ENCODE assay signal across 30 cellular contexts in genomic region chr13:29159871-29160270, GRCh38.
"Had no signal": no experiment of that assay in that cellular context is flagged by ENCODE, and none has a peak within 500 bp of the region (broad histone marks: within the 10 kb centered on the region; RNA-seq: fewer than 3 reads in every experiment).

No MANE protein-coding gene starts in this region.

- H3K9me3 Mint-ChIP-seq: mesothelial cell of epicardium; neural progenitor cell; stimulated activated naive B cell treated with anti-CD40 and anti-IgM and Interleukin-4, amounts not matched to agents 10 μg/mL and 1 μg/mL and 100 μg/mL, for 72 hours had no signal

- H3K9me3 ChIP-seq: left lung, lower lobe of right lung, neutrophil, right atrium auricular region, right lobe of liver, stomach, testis, thyroid gland, transverse colon, upper lobe of right lung had no signal

- H3K9ac ChIP-seq: neural progenitor cell, parathyroid adenoma had no signal

- H3K4me3 Mint-ChIP-seq: mesothelial cell of epicardium; naive B cell; natural killer cell; nephron progenitor cell; neural progenitor cell; stimulated activated naive B cell treated with anti-CD40 and anti-IgM and Interleukin-4, amounts not matched to agents 10 μg/mL and 1 μg/mL and 100 μg/mL, for 72 hours had no signal

- H3K36me3 Mint-ChIP-seq: mesothelial cell of epicardium; naive B cell; natural killer cell; neural progenitor cell; stimulated activated naive B cell treated with anti-CD40 and anti-IgM and Interleukin-4, amounts not matched to agents 10 μg/mL and 1 μg/mL and 100 μg/mL, for 72 hours had no signal

- H3K36me3 ChIP-seq: left lung, lower lobe of right lung, neural progenitor cell, neutrophil, right atrium auricular region, right lobe of liver, stomach, thyroid gland, transverse colon, upper lobe of right lung had no signal

- H3K4me2 ChIP-seq: neural progenitor cell had no signal

- H3K4me1 Mint-ChIP-seq: mesothelial cell of epicardium; naive B cell; natural killer cell; nephron progenitor cell; stimulated activated naive B cell treated with anti-CD40 and anti-IgM and Interleukin-4, amounts not matched to agents 10 μg/mL and 1 μg/mL and 100 μg/mL, for 72 hours had no signal

- H3K27me3 ChIP-seq: left lung, neural progenitor cell, neutrophil, right atrium auricular region, right lobe of liver, stomach, testis, thyroid gland, transverse colon, upper lobe of right lung had no signal

- H3K27ac Mint-ChIP-seq: mesothelial cell of epicardium; naive B cell; natural killer cell; nephron progenitor cell; neural progenitor cell; progenitor cell of endocrine pancreas; stimulated activated naive B cell treated with anti-CD40 and anti-IgM and Interleukin-4, amounts not matched to agents 10 μg/mL and 1 μg/mL and 100 μg/mL, for 72 hours had no signal

- ATAC-seq: left cardiac atrium; left lung; lower lobe of right lung; natural killer cell; stimulated activated naive B cell treated with anti-CD40 and anti-IgM and Interleukin-4, amounts not matched to agents 10 μg/mL and 1 μg/mL and 100 μg/mL, for 72 hours; stimulated activated naive CD8-positive, alpha-beta T cell treated with anti-CD3 and anti-CD28 coated beads, Interleukin-15, Interleukin-2, amounts not matched to agents 100 U/mL and 50 U/mL, for 24 hours; upper lobe of right lung had no signal

- H3K27ac ChIP-seq: left lung, lower lobe of right lung, neural progenitor cell, neutrophil, parathyroid adenoma, right atrium auricular region, right lobe of liver, skin epidermis, stomach, testis, thyroid gland, transverse colon, upper lobe of right lung had no signal

- H3K4me1 ChIP-seq: left lung, lower lobe of right lung, parathyroid adenoma, right atrium auricular region, right lobe of liver, stomach, testis, thyroid gland, transverse colon, upper lobe of right lung had no signal

- DNase-seq: hippocampal formation; kidney glomerular epithelial cell; left cardiac atrium; left lung; lower lobe of right lung; mammary epithelial cell; mesendoderm; naive B cell; natural killer cell; nephron progenitor cell; occipital lobe; right lobe of liver; stimulated activated CD4-positive, alpha-beta T cell treated with anti-CD3 and anti-CD28 coated beads, Interleukin-12 subunit alpha, Interleukin-12 subunit beta, amount 100 ng/mL, for 4 hours; stimulated activated CD4-positive, alpha-beta T cell treated with anti-CD3 and anti-CD28 coated beads, Interleukin-15, amount 100 ng/mL, for 24 hours; stimulated activated CD4-positive, alpha-beta T cell treated with anti-CD3 and anti-CD28 coated beads, Interleukin-2, amount 100 ng/mL, for 24 hours; stimulated activated CD4-positive, alpha-beta T cell treated with anti-CD3 and anti-CD28 coated beads, Interleukin-4, amount 100 ng/mL, for 1 hour; stimulated activated naive B cell treated with anti-CD40 and anti-IgM and Interleukin-4, amounts not matched to agents 10 μg/mL and 1 μg/mL and 100 μg/mL, for 72 hours; stimulated activated naive CD8-positive, alpha-beta T cell treated with anti-CD3 and anti-CD28 coated beads, Interleukin-15, Interleukin-2, amounts not matched to agents 100 U/mL and 50 U/mL, for 24 hours; stomach; testis; thyroid gland; transverse colon; upper lobe of right lung had no signal

- H2AFZ ChIP-seq: neural progenitor cell, parathyroid adenoma had no signal

- H3K27me3 Mint-ChIP-seq: progenitor cell of endocrine pancreas had no signal

- H3K4me3 ChIP-seq: left lung, lower lobe of right lung, neural progenitor cell, right atrium auricular region, right lobe of liver, skin epidermis, stomach, testis, thyroid gland, transverse colon, upper lobe of right lung had no signal

- H3K79me2 ChIP-seq: parathyroid adenoma had no signal
